In the genomic region with DNA sequence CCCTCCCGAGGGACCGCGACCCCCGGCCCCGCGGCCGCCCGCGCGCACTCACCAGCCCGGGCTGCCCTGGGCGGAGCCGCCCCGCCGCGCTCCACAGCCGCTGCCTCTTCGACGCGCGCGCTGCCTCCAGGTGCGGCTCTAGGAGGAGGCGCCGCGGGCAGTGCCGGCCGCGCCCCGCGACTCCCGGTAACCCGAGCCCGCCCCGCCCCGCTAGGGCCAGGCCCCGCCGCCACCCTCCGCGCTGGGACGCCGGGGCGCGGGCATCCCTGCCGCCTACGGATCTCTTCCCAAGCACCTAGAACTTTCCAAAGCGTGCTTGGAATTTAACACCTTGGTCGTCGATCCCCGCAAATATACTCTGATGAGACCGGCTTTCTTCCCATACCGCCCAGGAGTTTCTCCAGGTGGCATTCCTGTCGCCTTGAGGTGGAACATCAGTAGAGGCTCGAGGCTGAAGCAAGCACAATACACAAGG, we compare ENCODE assay signal across 9 cellular contexts. TPM values are rescaled to one million over a fixed set of nuclear protein-coding genes. Genes with fewer than 3 reads are reported as not detected.
DNase-seq lines count a peak whose midpoint lies in the region; ATAC-seq and TF ChIP-seq lines count a peak whose summit lies in the region.
"Had no signal": no experiment of that assay in that cellular context is flagged by ENCODE, and none has a peak within 500 bp of the region (broad histone marks: within the 10 kb centered on the region; RNA-seq: fewer than 3 reads in every experiment).

A gene with protein sequence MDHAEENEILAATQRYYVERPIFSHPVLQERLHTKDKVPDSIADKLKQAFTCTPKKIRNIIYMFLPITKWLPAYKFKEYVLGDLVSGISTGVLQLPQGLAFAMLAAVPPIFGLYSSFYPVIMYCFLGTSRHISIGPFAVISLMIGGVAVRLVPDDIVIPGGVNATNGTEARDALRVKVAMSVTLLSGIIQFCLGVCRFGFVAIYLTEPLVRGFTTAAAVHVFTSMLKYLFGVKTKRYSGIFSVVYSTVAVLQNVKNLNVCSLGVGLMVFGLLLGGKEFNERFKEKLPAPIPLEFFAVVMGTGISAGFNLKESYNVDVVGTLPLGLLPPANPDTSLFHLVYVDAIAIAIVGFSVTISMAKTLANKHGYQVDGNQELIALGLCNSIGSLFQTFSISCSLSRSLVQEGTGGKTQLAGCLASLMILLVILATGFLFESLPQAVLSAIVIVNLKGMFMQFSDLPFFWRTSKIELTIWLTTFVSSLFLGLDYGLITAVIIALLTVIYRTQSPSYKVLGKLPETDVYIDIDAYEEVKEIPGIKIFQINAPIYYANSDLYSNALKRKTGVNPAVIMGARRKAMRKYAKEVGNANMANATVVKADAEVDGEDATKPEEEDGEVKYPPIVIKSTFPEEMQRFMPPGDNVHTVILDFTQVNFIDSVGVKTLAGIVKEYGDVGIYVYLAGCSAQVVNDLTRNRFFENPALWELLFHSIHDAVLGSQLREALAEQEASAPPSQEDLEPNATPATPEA (minus strand): TSS at position 162 of the 475 bp plus-strand sequence. CDS start 24,693 bp downstream, outside the sequence.

- peaks cover 4% of the 10 kb centered on the region; the same call in 1 of the 2 replicates for H3K27me3 ChIP-seq in iPS DF 6.9 (ENCODE audit: control insufficient read depth, insufficient read depth, low read length)
- peaks cover 0 to 75% (median 41%) of the 10 kb centered on the region in 7 donors for H3K27me3 ChIP-seq in spleen (replicated peaks in 1 of 7)

- no peak for ATAC-seq in HG02623 (IDR thresholded peaks at IDR 0.05; ENCODE audit: unreplicated experiment)

- TF ChIP-seq POLR2A in spleen (IDR thresholded peaks at IDR 0.05) = no peak

- H3K36me3 ChIP-seq in iPS DF 6.9 (ENCODE audit: control insufficient read depth, insufficient read depth, low read length) = no peaks in the 10 kb centered on the region
- H3K36me3 ChIP-seq in spleen = no peaks in the 10 kb centered on the region

- intact Hi-C loops in activated T-helper 1 cell treated with anti-CD3 and anti-CD28 coated beads, Interleukin-12 subunit alpha, Interleukin-12 subunit beta, Interleukin-2, Interleukin-4 antibody, amounts not matched to agents 30 ng/mL and 10 ng/mL and 1 ng/mL, durations not matched to agents 14 hours and 24 hours and 36 hours (cut with micrococcal nuclease) = loop anchor here (2.0 kb wide), 1 partner anchor 711 kb away; no protein-coding TSS in a partner anchor
- intact Hi-C loops in spleen (cut with DNase I; ENCODE audit: low total_unique reads) = no loop called here

- no peaks in the 10 kb centered on the region for H3K9me3 Mint-ChIP-seq in activated T-helper 1 cell treated with anti-CD3 and anti-CD28 coated beads, Interleukin-12 subunit alpha, Interleukin-12 subunit beta, Interleukin-2, Interleukin-4 antibody, amounts not matched to agents 30 ng/mL and 10 ng/mL and 1 ng/mL, durations not matched to agents 14 hours and 24 hours and 36 hours

- no CpG with 5 or more reads among the region's 54 CpGs for WGBS in iPS DF 6.9 (ENCODE audit: insufficient coverage, insufficient read length)
- 2 to 7% (median 5%) methylated on average over 18 to 54 of the region's 54 CpGs for WGBS in spleen, 5 donors

- peaks cover 2% of the 10 kb centered on the region for H3K4me1 ChIP-seq in iPS DF 6.9 (ENCODE audit: control insufficient read depth, insufficient read depth, low read length)
- H3K4me1 ChIP-seq in spleen = peaks cover 0 to 29% (median 21%) of the 10 kb centered on the region in 6 donors

- H3K36me3 Mint-ChIP-seq in activated T-helper 1 cell treated with anti-CD3 and anti-CD28 coated beads, Interleukin-12 subunit alpha, Interleukin-12 subunit beta, Interleukin-2, Interleukin-4 antibody, amounts not matched to agents 30 ng/mL and 10 ng/mL and 1 ng/mL, durations not matched to agents 14 hours and 24 hours and 36 hours (ENCODE audit: low read depth) = no peaks in the 10 kb centered on the region

- DNase-seq in NCI-H187 (lab: John Stamatoyannopoulos, UW) (peak; percentile 39 to 73), NCI-H187 treated with DMSO at 0.1 percent for 48 hours (lab: John Stamatoyannopoulos, UW) (no peak), HuH-7 (ENCODE audit: low spot score) (peak; percentile 65), iPS DF 6.9 (ENCODE audit: low read depth, low spot score) (no peak), spleen (peak; percentile 71), cortex of kidney (lab: John Stamatoyannopoulos, UW) (no peak)
- no peak for DNase-seq in activated T-helper 1 cell treated with anti-CD3 and anti-CD28 coated beads, Interleukin-12 subunit alpha, Interleukin-12 subunit beta, Interleukin-2, Interleukin-4 antibody, amounts not matched to agents 30 ng/mL and 10 ng/mL and 1 ng/mL, durations not matched to agents 14 hours and 24 hours and 36 hours (ENCODE audit: low spot score)

- no peaks in the 10 kb centered on the region for H3K9me3 ChIP-seq in iPS DF 6.9 (ENCODE audit: control insufficient read depth, insufficient read depth, low read length)
- peaks cover 0 to 3% (median 0%) of the 10 kb centered on the region in 8 donors for H3K9me3 ChIP-seq in spleen

- peak within 1 kb of the TSS; percentile 68 for H3K4me3 Mint-ChIP-seq in activated T-helper 1 cell treated with anti-CD3 and anti-CD28 coated beads, Interleukin-12 subunit alpha, Interleukin-12 subunit beta, Interleukin-2, Interleukin-4 antibody, amounts not matched to agents 30 ng/mL and 10 ng/mL and 1 ng/mL, durations not matched to agents 14 hours and 24 hours and 36 hours

- no peak for TF ChIP-seq CTCF in spleen (IDR thresholded peaks at IDR 0.05 in 8 of 11, conservative IDR thresholded peaks at IDR 0.05 in 3 of 11)

- H3K27ac Mint-ChIP-seq in activated T-helper 1 cell treated with anti-CD3 and anti-CD28 coated beads, Interleukin-12 subunit alpha, Interleukin-12 subunit beta, Interleukin-2, Interleukin-4 antibody, amounts not matched to agents 30 ng/mL and 10 ng/mL and 1 ng/mL, durations not matched to agents 14 hours and 24 hours and 36 hours = no peak within 1 kb of the TSS

- H3K27me3 Mint-ChIP-seq in activated T-helper 1 cell treated with anti-CD3 and anti-CD28 coated beads, Interleukin-12 subunit alpha, Interleukin-12 subunit beta, Interleukin-2, Interleukin-4 antibody, amounts not matched to agents 30 ng/mL and 10 ng/mL and 1 ng/mL, durations not matched to agents 14 hours and 24 hours and 36 hours (ENCODE audit: insufficient read depth) = peaks cover 54% of the 10 kb centered on the region

- H3K27ac ChIP-seq in iPS DF 6.9 (ENCODE audit: low read length) = no peak within 1 kb of the TSS
- H3K27ac ChIP-seq in spleen = peak within 1 kb of the TSS in 1 of 8 donors; percentile 33

- H3K4me1 Mint-ChIP-seq in activated T-helper 1 cell treated with anti-CD3 and anti-CD28 coated beads, Interleukin-12 subunit alpha, Interleukin-12 subunit beta, Interleukin-2, Interleukin-4 antibody, amounts not matched to agents 30 ng/mL and 10 ng/mL and 1 ng/mL, durations not matched to agents 14 hours and 24 hours and 36 hours (ENCODE audit: low read depth) = no peaks in the 10 kb centered on the region

- peak within 1 kb of the TSS; percentile 25; the same call in 1 of the 2 replicates for H3K4me3 ChIP-seq in iPS DF 6.9 (ENCODE audit: low read length)
- H3K4me3 ChIP-seq in spleen = peak within 1 kb of the TSS; percentile 14 to 62 (median 30)

RNA-seq across cellular contexts. Expression of the gene that starts here (rescaled TPM):
- not detected in 2 replicates for total RNA-seq in activated T-helper 1 cell treated with anti-CD3 and anti-CD28 coated beads, Interleukin-12 subunit alpha, Interleukin-12 subunit beta, Interleukin-2, Interleukin-4 antibody, amounts not matched to agents 30 ng/mL and 10 ng/mL and 1 ng/mL, durations not matched to agents 14 hours and 24 hours and 36 hours
- under 1 TPM in 6 of 7 donors, not detected in 1; 0.10 to 0.88 (median 0.60) TPM for total RNA-seq in spleen
- under 1 TPM; 0.02 to 0.22 (median 0.17) TPM for polyA plus RNA-seq in spleen
- total RNA-seq: T-helper 1 cell treated with Interleukin-12 subunit alpha and Interleukin-12 subunit beta and Interleukin-4 antibody, amounts not matched to agents 30 ng/mL and 1 ng/mL, for 36 hours had no signal

Comparison
In these comparisons a context has a peak if more than half of its experiments do, and no peak if none do; other contexts are left out.
1. DNase-seq: peak in NCI-H187 (2 of 2) and HuH-7 (single experiment); none in NCI-H187 treated with DMSO at 0.1 percent for 48 hours (single experiment), activated T-helper 1 cell treated with anti-CD3 and anti-CD28 coated beads, Interleukin-12 subunit alpha, Interleukin-12 subunit beta, Interleukin-2, Interleukin-4 antibody, amounts not matched to agents 30 ng/mL and 10 ng/mL and 1 ng/mL, durations not matched to agents 14 hours and 24 hours and 36 hours (single experiment), iPS DF 6.9 (single experiment) and cortex of kidney (single experiment).
2. Peak in DNase-seq and H3K4me3 ChIP-seq in spleen; RNA of the gene not detected or under 1 TPM.